In the genomic region with DNA sequence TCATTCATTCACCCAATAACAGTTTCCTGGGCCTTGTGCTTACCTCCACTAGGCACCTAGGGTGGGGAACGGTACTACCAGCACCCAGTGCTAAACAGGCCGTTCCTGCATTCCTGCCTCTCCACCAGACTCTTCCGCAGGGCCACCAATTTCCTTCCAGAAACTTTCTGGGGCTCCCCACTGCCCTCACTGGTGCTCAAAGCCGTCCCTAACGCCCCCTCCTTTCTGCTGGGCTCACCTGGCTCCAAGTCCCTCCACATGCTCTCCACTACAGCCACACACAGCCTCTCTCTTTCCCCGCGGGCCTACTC, we compare ENCODE assay signal across 8 cellular contexts. TPM values are rescaled to one million over a fixed set of nuclear protein-coding genes. Genes with fewer than 3 reads are reported as not detected.
DNase-seq lines count a peak whose midpoint lies in the region; ATAC-seq and TF ChIP-seq lines count a peak whose summit lies in the region.

No MANE protein-coding gene starts in this region.

- CTCF ChIA-PET in CD8-positive, alpha-beta T cell (lab: Charles Lee): interaction anchor here (0.8 to 16.9 kb wide), 2 partner anchors 20 to 55 kb away, joined by 3 to 351 read pairs; a partner anchor contains a TSS

- H3K4me3 Mint-ChIP-seq in CD8-positive, alpha-beta T cell: peak overlapping the region; percentile 62

- H3K9me3 ChIP-seq in CD8-positive, alpha-beta T cell (ENCODE audit: low read length): no peaks in the 10 kb centered on the region
- no peaks in the 10 kb centered on the region for H3K9me3 ChIP-seq in NT2/D1 (ENCODE audit: insufficient read depth, low read length)
- H3K9me3 ChIP-seq in effector memory CD4-positive, alpha-beta T cell (ENCODE audit: control insufficient read depth, low read length): no peaks in the 10 kb centered on the region
- H3K9me3 ChIP-seq in neutrophil: no peaks in the 10 kb centered on the region

- no peaks in the 10 kb centered on the region for H3K36me3 ChIP-seq in CD8-positive, alpha-beta T cell (ENCODE audit: insufficient read depth, low read length)
- H3K36me3 ChIP-seq in NT2/D1 (ENCODE audit: insufficient read depth, insufficient read length, low read length): peaks cover 44% of the 10 kb centered on the region
- H3K36me3 ChIP-seq in effector memory CD4-positive, alpha-beta T cell (ENCODE audit: control insufficient read depth, insufficient read depth, low read length): peaks cover 20% of the 10 kb centered on the region
- H3K36me3 ChIP-seq in neutrophil: peaks cover 8% of the 10 kb centered on the region

- no peak for DNase-seq in CD8-positive, alpha-beta T cell
- DNase-seq in NT2/D1 (ENCODE audit: low read depth, low spot score) (no peak), activated gamma-delta T cell treated with Interleukin-2 at 50 U/mL for 16 hours (no peak), mucosa of gallbladder (ENCODE audit: low spot score) (no peak)
- DNase-seq in effector memory CD4-positive, alpha-beta T cell: no peak
- DNase-seq in activated CD8-positive, alpha-beta memory T cell treated with anti-CD3 and anti-CD28 coated beads, Interleukin-2, amount 50 U/mL, for 48 hours: no peak

- POLR2A ChIA-PET in CD8-positive, alpha-beta T cell (lab: Charles Lee): interaction anchor here (2.7 to 16.7 kb wide), 4 partner anchors 16 to 56 kb away, joined by 10 to 192 read pairs (median 14); a partner anchor contains a TSS

- no peak overlapping the region for H3K4me3 ChIP-seq in CD8-positive, alpha-beta T cell (ENCODE audit: low read depth, low read length)
- peak overlapping the region; percentile 69 for H3K4me3 ChIP-seq in NT2/D1 (ENCODE audit: insufficient read length, low read depth)
- H3K4me3 ChIP-seq in effector memory CD4-positive, alpha-beta T cell (ENCODE audit: insufficient read depth, low read depth, low read length, poor library complexity, severe bottlenecking): peak overlapping the region; percentile 68
- peak overlapping the region; percentile 81 to 91 for H3K4me3 ChIP-seq in neutrophil (ENCODE audit: low read depth in 1 of 2, low read length in 1 of 2)

- peaks cover 37% of the 10 kb centered on the region for H3K36me3 Mint-ChIP-seq in CD8-positive, alpha-beta T cell

- no peaks in the 10 kb centered on the region for H3K27me3 Mint-ChIP-seq in CD8-positive, alpha-beta T cell (ENCODE audit: low read depth)

- H3K4me1 Mint-ChIP-seq in CD8-positive, alpha-beta T cell (ENCODE audit: low read depth): peaks cover 53% of the 10 kb centered on the region

- H3K9me3 Mint-ChIP-seq in CD8-positive, alpha-beta T cell: no peaks in the 10 kb centered on the region

- intact Hi-C loops in CD8-positive, alpha-beta T cell (cut with DNase I, micrococcal nuclease): no loop called here

- H3K27me3 ChIP-seq in CD8-positive, alpha-beta T cell (ENCODE audit: insufficient read depth, low read length): no peaks in the 10 kb centered on the region
- H3K27me3 ChIP-seq in NT2/D1 (ENCODE audit: insufficient read depth, insufficient read length) (no peaks in the 10 kb centered on the region), neutrophil (no peaks in the 10 kb centered on the region)
- H3K27me3 ChIP-seq in effector memory CD4-positive, alpha-beta T cell (replicated peaks; ENCODE audit: control insufficient read depth, insufficient read depth, low read length, poor library complexity, severe bottlenecking): no peaks in the 10 kb centered on the region

- peak overlapping the region; percentile 88 for H3K27ac Mint-ChIP-seq in CD8-positive, alpha-beta T cell

- H3K9ac ChIP-seq in NT2/D1 (ENCODE audit: insufficient read length, low read depth): peak overlapping the region; percentile 77

- H3K27ac ChIP-seq in CD8-positive, alpha-beta T cell (ENCODE audit: low read depth, low read length): peak overlapping the region; percentile 69
- peak overlapping the region; percentile 93 for H3K27ac ChIP-seq in effector memory CD4-positive, alpha-beta T cell (ENCODE audit: insufficient read depth, low read length, poor library complexity, severe bottlenecking)
- H3K27ac ChIP-seq in neutrophil: peak overlapping the region; percentile 85

- ATAC-seq in CD8-positive, alpha-beta T cell: peak; percentile 1
- ATAC-seq in HG03342 (IDR thresholded peaks at IDR 0.05; ENCODE audit: unreplicated experiment): no peak

- peaks cover 43% of the 10 kb centered on the region for H3K4me1 ChIP-seq in CD8-positive, alpha-beta T cell (ENCODE audit: insufficient read depth, low read length)
- peaks cover 12% of the 10 kb centered on the region for H3K4me1 ChIP-seq in NT2/D1 (ENCODE audit: insufficient read depth, insufficient read length)
- H3K4me1 ChIP-seq in effector memory CD4-positive, alpha-beta T cell (ENCODE audit: control insufficient read depth, insufficient read depth, low read length, poor library complexity, severe bottlenecking): peaks cover 52% of the 10 kb centered on the region
- H3K4me1 ChIP-seq in neutrophil (ENCODE audit: control insufficient read depth in 1 of 2, insufficient read depth in 1 of 2, low read depth in 1 of 2, low read length in 1 of 2): peaks cover 17 to 20% of the 10 kb centered on the region in 2 experiments

- no peak for TF ChIP-seq CTCF in CD8-positive, alpha-beta T cell (IDR thresholded peaks at IDR 0.05)
- no peak for TF ChIP-seq CTCF in neutrophil (IDR thresholded peaks at IDR 0.05)

RNA-seq across cellular contexts. Expression of a gene that starts 1.4 kb away (rescaled TPM):
- total RNA-seq in CD8-positive, alpha-beta T cell: 10 to 100 TPM; 47.3 to 48.5 TPM
- 25.9 TPM for total RNA-seq in mucosa of gallbladder

RNA-seq across cellular contexts. Expression of a gene that starts 32.9 kb away (rescaled TPM):
- 10 to 100 TPM; 38.5 to 58.2 TPM for total RNA-seq in CD8-positive, alpha-beta T cell
- total RNA-seq in mucosa of gallbladder: 65.1 TPM

RNA-seq across cellular contexts. Expression of a gene that starts 51.0 kb away (rescaled TPM):
- total RNA-seq in CD8-positive, alpha-beta T cell: 10 to 100 TPM; 61.2 to 61.7 TPM
- 7.9 TPM for total RNA-seq in mucosa of gallbladder
